1 cellular context compared by ENCODE assay signal in the genomic region with DNA sequence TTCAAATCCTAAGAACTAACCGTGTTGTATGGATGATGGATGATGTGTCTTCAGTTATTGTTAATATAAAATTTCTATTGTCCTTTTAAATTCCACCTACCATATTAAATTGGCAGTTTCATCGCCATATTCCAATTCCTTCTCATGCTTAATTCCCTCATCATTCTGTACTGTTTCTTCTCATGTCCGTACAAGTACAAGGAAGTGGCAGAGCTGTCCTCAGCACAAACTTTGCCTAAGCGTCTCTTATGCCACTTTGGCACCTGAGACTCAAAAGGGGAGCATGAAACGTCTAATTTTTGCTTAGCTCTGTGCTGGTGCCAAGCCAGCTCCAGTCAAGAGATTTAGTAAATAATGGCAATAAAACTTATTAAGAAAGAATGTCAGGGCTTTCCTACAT.
TF ChIP-seq lines count a peak whose summit lies in the region.

No MANE protein-coding gene starts in this region.

TF ChIP-seq in WTC11, 78 proteins besides CTCF, POLR2A, EP300 and RAD21 (continued from another document):
- TF ChIP-seq, protein P1, sequence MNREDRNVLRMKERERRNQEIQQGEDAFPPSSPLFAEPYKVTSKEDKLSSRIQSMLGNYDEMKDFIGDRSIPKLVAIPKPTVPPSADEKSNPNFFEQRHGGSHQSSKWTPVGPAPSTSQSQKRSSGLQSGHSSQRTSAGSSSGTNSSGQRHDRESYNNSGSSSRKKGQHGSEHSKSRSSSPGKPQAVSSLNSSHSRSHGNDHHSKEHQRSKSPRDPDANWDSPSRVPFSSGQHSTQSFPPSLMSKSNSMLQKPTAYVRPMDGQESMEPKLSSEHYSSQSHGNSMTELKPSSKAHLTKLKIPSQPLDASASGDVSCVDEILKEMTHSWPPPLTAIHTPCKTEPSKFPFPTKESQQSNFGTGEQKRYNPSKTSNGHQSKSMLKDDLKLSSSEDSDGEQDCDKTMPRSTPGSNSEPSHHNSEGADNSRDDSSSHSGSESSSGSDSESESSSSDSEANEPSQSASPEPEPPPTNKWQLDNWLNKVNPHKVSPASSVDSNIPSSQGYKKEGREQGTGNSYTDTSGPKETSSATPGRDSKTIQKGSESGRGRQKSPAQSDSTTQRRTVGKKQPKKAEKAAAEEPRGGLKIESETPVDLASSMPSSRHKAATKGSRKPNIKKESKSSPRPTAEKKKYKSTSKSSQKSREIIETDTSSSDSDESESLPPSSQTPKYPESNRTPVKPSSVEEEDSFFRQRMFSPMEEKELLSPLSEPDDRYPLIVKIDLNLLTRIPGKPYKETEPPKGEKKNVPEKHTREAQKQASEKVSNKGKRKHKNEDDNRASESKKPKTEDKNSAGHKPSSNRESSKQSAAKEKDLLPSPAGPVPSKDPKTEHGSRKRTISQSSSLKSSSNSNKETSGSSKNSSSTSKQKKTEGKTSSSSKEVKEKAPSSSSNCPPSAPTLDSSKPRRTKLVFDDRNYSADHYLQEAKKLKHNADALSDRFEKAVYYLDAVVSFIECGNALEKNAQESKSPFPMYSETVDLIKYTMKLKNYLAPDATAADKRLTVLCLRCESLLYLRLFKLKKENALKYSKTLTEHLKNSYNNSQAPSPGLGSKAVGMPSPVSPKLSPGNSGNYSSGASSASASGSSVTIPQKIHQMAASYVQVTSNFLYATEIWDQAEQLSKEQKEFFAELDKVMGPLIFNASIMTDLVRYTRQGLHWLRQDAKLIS (CRISPR knock-in tag; IDR thresholded peaks at IDR 0.05; ENCODE audit: borderline replicate concordance): no peak
- TF ChIP-seq GTF2I (CRISPR knock-in tag; conservative IDR thresholded peaks at IDR 0.05): no peak
- TF ChIP-seq FOXK1 (CRISPR knock-in tag; IDR thresholded peaks at IDR 0.05): no peak
- TF ChIP-seq, protein P2, sequence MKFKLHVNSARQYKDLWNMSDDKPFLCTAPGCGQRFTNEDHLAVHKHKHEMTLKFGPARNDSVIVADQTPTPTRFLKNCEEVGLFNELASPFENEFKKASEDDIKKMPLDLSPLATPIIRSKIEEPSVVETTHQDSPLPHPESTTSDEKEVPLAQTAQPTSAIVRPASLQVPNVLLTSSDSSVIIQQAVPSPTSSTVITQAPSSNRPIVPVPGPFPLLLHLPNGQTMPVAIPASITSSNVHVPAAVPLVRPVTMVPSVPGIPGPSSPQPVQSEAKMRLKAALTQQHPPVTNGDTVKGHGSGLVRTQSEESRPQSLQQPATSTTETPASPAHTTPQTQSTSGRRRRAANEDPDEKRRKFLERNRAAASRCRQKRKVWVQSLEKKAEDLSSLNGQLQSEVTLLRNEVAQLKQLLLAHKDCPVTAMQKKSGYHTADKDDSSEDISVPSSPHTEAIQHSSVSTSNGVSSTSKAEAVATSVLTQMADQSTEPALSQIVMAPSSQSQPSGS (CRISPR knock-in tag; IDR thresholded peaks at IDR 0.05; ENCODE audit: borderline replicate concordance, low read depth): no peak
- no peak for TF ChIP-seq SMAD3 (CRISPR knock-in tag; IDR thresholded peaks at IDR 0.05; ENCODE audit: borderline replicate concordance)
- TF ChIP-seq TCF7 (CRISPR knock-in tag; IDR thresholded peaks at IDR 0.05; ENCODE audit: low read depth): no peak
- TF ChIP-seq ZNF671 (CRISPR knock-in tag; IDR thresholded peaks at IDR 0.05): no peak
- TF ChIP-seq NR2C2 (CRISPR knock-in tag; IDR thresholded peaks at IDR 0.05): no peak
- TF ChIP-seq ZBTB21 (CRISPR knock-in tag; IDR thresholded peaks at IDR 0.05; ENCODE audit: borderline replicate concordance): no peak
- TF ChIP-seq NR1H2 (CRISPR knock-in tag; IDR thresholded peaks at IDR 0.05): no peak
- TF ChIP-seq FOXJ3 (CRISPR knock-in tag; IDR thresholded peaks at IDR 0.05; ENCODE audit: borderline replicate concordance): no peak
- TF ChIP-seq, protein P3, sequence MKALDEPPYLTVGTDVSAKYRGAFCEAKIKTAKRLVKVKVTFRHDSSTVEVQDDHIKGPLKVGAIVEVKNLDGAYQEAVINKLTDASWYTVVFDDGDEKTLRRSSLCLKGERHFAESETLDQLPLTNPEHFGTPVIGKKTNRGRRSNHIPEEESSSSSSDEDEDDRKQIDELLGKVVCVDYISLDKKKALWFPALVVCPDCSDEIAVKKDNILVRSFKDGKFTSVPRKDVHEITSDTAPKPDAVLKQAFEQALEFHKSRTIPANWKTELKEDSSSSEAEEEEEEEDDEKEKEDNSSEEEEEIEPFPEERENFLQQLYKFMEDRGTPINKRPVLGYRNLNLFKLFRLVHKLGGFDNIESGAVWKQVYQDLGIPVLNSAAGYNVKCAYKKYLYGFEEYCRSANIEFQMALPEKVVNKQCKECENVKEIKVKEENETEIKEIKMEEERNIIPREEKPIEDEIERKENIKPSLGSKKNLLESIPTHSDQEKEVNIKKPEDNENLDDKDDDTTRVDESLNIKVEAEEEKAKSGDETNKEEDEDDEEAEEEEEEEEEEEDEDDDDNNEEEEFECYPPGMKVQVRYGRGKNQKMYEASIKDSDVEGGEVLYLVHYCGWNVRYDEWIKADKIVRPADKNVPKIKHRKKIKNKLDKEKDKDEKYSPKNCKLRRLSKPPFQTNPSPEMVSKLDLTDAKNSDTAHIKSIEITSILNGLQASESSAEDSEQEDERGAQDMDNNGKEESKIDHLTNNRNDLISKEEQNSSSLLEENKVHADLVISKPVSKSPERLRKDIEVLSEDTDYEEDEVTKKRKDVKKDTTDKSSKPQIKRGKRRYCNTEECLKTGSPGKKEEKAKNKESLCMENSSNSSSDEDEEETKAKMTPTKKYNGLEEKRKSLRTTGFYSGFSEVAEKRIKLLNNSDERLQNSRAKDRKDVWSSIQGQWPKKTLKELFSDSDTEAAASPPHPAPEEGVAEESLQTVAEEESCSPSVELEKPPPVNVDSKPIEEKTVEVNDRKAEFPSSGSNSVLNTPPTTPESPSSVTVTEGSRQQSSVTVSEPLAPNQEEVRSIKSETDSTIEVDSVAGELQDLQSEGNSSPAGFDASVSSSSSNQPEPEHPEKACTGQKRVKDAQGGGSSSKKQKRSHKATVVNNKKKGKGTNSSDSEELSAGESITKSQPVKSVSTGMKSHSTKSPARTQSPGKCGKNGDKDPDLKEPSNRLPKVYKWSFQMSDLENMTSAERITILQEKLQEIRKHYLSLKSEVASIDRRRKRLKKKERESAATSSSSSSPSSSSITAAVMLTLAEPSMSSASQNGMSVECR (CRISPR knock-in tag; IDR thresholded peaks at IDR 0.05; ENCODE audit: borderline replicate concordance): no peak
- TF ChIP-seq, protein P4, sequence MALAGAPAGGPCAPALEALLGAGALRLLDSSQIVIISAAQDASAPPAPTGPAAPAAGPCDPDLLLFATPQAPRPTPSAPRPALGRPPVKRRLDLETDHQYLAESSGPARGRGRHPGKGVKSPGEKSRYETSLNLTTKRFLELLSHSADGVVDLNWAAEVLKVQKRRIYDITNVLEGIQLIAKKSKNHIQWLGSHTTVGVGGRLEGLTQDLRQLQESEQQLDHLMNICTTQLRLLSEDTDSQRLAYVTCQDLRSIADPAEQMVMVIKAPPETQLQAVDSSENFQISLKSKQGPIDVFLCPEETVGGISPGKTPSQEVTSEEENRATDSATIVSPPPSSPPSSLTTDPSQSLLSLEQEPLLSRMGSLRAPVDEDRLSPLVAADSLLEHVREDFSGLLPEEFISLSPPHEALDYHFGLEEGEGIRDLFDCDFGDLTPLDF (CRISPR knock-in tag; IDR thresholded peaks at IDR 0.05): no peak
- no peak for TF ChIP-seq ESRRA (CRISPR knock-in tag; IDR thresholded peaks at IDR 0.05; ENCODE audit: borderline replicate concordance)
